In genomic region chr11:8713760-8714159, GRCh38 we compare ENCODE assay signal across 29 cellular contexts. TPM values are rescaled to one million over a fixed set of nuclear protein-coding genes. Genes with fewer than 3 reads are reported as not detected.
A peak's percentile ranks its signal among the peaks of the same experiment; 100 is the strongest.
DNase-seq lines count a peak whose midpoint lies in the region; ATAC-seq, FAIRE-seq and TF ChIP-seq lines count a peak whose summit lies in the region.
"Had no signal": no experiment of that assay in that cellular context is flagged by ENCODE, and none has a peak within 500 bp of the region (broad histone marks: within the 10 kb centered on the region; RNA-seq: fewer than 3 reads in every experiment).

No MANE protein-coding gene starts in this region.

- peak in 3 of 4 donors; percentile 31 to 52 (median 49) for ATAC-seq in right lobe of liver
- no peak for ATAC-seq in HG02610 (IDR thresholded peaks at IDR 0.05; ENCODE audit: unreplicated experiment)
- ATAC-seq: activated CD4-positive, CD25-positive, alpha-beta regulatory T cell treated with anti-CD3 and anti-CD28 coated beads, Interleukin-2, amount 50 U/mL, for 24 hours; foreskin keratinocyte; left colon; natural killer cell had no signal

- H3K9me3 ChIP-seq in HUES48 (ENCODE audit: control insufficient read depth, insufficient read depth, low read length) = no peaks in the 10 kb centered on the region
- H3K9me3 ChIP-seq in endothelial cell of umbilical vein (replicated peaks; ENCODE audit: control insufficient read depth, insufficient read depth, low read length) = no peaks in the 10 kb centered on the region
- no peaks in the 10 kb centered on the region for H3K9me3 ChIP-seq in right lobe of liver
- no peaks in the 10 kb centered on the region for H3K9me3 ChIP-seq in stomach
- H3K9me3 ChIP-seq: BLaER1, ovary, SK-N-SH, thoracic aorta had no signal

- H3K9me3 Mint-ChIP-seq in activated naive CD8-positive, alpha-beta T cell treated with anti-CD3 and anti-CD28 coated beads for 36 hours = no peaks in the 10 kb centered on the region
- H3K9me3 Mint-ChIP-seq: natural killer cell; T-helper 1 cell treated with Interleukin-12 subunit alpha and Interleukin-12 subunit beta and Interleukin-4 antibody, amounts not matched to agents 30 μg/mL and 1 μg/mL, for 36 hours had no signal

- no peak overlapping the region for H3K9ac ChIP-seq in HUES48 (ENCODE audit: low read depth, low read length)
- H3K9ac ChIP-seq in endothelial cell of umbilical vein (replicated peaks; ENCODE audit: extremely low read depth, insufficient read depth, low read length) = no peak overlapping the region
- H3K9ac ChIP-seq: BLaER1, SK-N-SH had no signal

- no peak overlapping the region for H3K27ac Mint-ChIP-seq in activated naive CD8-positive, alpha-beta T cell treated with anti-CD3 and anti-CD28 coated beads for 36 hours
- H3K27ac Mint-ChIP-seq: natural killer cell; T-helper 1 cell treated with Interleukin-12 subunit alpha and Interleukin-12 subunit beta and Interleukin-4 antibody, amounts not matched to agents 30 μg/mL and 1 μg/mL, for 36 hours had no signal

- no peak overlapping the region for H2AFZ ChIP-seq in endothelial cell of umbilical vein (ENCODE audit: low read depth, low read length)

- CTCF ChIA-PET in endothelial cell of umbilical vein (lab: Charles Lee) = interaction anchor here (1.8 kb wide), 1 partner anchor 25 kb away, joined by 5 read pairs; no protein-coding TSS in a partner anchor

- no peaks in the 10 kb centered on the region for H3K27me3 ChIP-seq in HUES48 (ENCODE audit: control insufficient read depth, insufficient read depth, low read length)
- H3K27me3 ChIP-seq in endothelial cell of umbilical vein (ENCODE audit: control insufficient read depth in 2 of 2, insufficient read depth in 2 of 2, low read length in 2 of 2) = no peaks in the 10 kb centered on the region
- no peaks in the 10 kb centered on the region for H3K27me3 ChIP-seq in right lobe of liver
- no peaks in the 10 kb centered on the region for H3K27me3 ChIP-seq in stomach
- H3K27me3 ChIP-seq: BLaER1, foreskin keratinocyte, ovary had no signal

- dilution Hi-C loops in endothelial cell of umbilical vein (cut with MboI; ENCODE audit: extremely low pct_ligation_motif_present, low sequenced_read_pairs) = no loop called here

- DNase-seq in endothelial cell of umbilical vein (ENCODE audit: low read depth, low spot score) = no peak
- DNase-seq in right lobe of liver = no peak
- no peak for DNase-seq in stomach
- no peak for DNase-seq in HCEC 1CT
- no peak for DNase-seq in stimulated activated CD4-positive, alpha-beta T cell treated with anti-CD3 and anti-CD28 coated beads, Interleukin-4, amount 100 ng/mL, for 24 hours
- DNase-seq in activated naive CD8-positive, alpha-beta T cell treated with anti-CD3 and anti-CD28 coated beads for 36 hours = no peak
- DNase-seq: activated CD4-positive, alpha-beta T cell treated with anti-CD3 and anti-CD28 coated beads, Interleukin-2, amount 50 U/mL, for 48 hours; activated naive CD4-positive, alpha-beta T cell treated with Interleukin-2 at 50 U/mL for 16 hours; DMS153; effector CD4-positive, alpha-beta T cell; erythroblast; foreskin keratinocyte; left colon; natural killer cell; NCI-H1417 treated with DMSO at 0.1 percent for 48 hours; NCI-H2107; NCI-H446; ovary; SK-N-SH; stimulated activated naive CD4-positive, alpha-beta T cell had no signal

- TF ChIP-seq EP300 in stomach (IDR thresholded peaks at IDR 0.05) = no peak

- H4K20me1 ChIP-seq in endothelial cell of umbilical vein (replicated peaks; ENCODE audit: control insufficient read depth, extremely low read depth, insufficient read depth, low read length) = no peaks in the 10 kb centered on the region
- H4K20me1 ChIP-seq: BLaER1 had no signal

- TF ChIP-seq CTCF in endothelial cell of umbilical vein (IDR thresholded peaks at IDR 0.05; ENCODE audit: extremely low read depth in 1 of 2, insufficient read depth in 1 of 2, low read depth in 1 of 2, low read length in 2 of 2) (no peak), right lobe of liver (IDR thresholded peaks at IDR 0.05) (no peak), stomach (IDR thresholded peaks at IDR 0.05) (no peak)

- BruUV-seq in endothelial cell of umbilical vein (replicated peaks; lab: Mats Ljungman, UMichigan) = no TSS peak

- H3K36me3 Mint-ChIP-seq in activated naive CD8-positive, alpha-beta T cell treated with anti-CD3 and anti-CD28 coated beads for 36 hours = no peaks in the 10 kb centered on the region
- H3K36me3 Mint-ChIP-seq: natural killer cell had no signal

- H3K4me1 Mint-ChIP-seq in activated naive CD8-positive, alpha-beta T cell treated with anti-CD3 and anti-CD28 coated beads for 36 hours = peaks cover 8% of the 10 kb centered on the region

- TF ChIP-seq POLR2A in endothelial cell of umbilical vein (IDR thresholded peaks at IDR 0.05; ENCODE audit: low read depth, low read length) = no peak
- TF ChIP-seq POLR2A in right lobe of liver (IDR thresholded peaks at IDR 0.05) = no peak
- TF ChIP-seq POLR2A in stomach (IDR thresholded peaks at IDR 0.05) = no peak

- H3K4me1 ChIP-seq in HUES48 (ENCODE audit: control insufficient read depth, insufficient read depth, low read length) (peaks cover 17% of the 10 kb centered on the region), endothelial cell of umbilical vein (ENCODE audit: control insufficient read depth, extremely low read depth, insufficient read depth, low read length) (peaks cover 45% of the 10 kb centered on the region), right lobe of liver (peaks cover 0 to 43% (median 22%) of the 10 kb centered on the region in 4 donors), stomach (peaks cover 43 to 73% (median 64%) of the 10 kb centered on the region in 4 donors)

- H3K36me3 ChIP-seq in HUES48 (ENCODE audit: control insufficient read depth, insufficient read depth, low read length) (peaks cover 5% of the 10 kb centered on the region; the same call in 1 of the 2 replicates), endothelial cell of umbilical vein (ENCODE audit: control insufficient read depth in 2 of 2, extremely low read depth in 1 of 2, insufficient read depth in 2 of 2, low read length in 2 of 2) (no peaks in the 10 kb centered on the region), right lobe of liver (peaks cover 0 to 12% (median 0%) of the 10 kb centered on the region in 4 donors), stomach (peaks cover 41 to 79% (median 73%) of the 10 kb centered on the region in 4 donors)
- H3K36me3 ChIP-seq: BLaER1, ovary had no signal

- peaks cover 4% of the 10 kb centered on the region for H3K27me3 Mint-ChIP-seq in activated naive CD8-positive, alpha-beta T cell treated with anti-CD3 and anti-CD28 coated beads for 36 hours

- no peaks in the 10 kb centered on the region for H3K9me1 ChIP-seq in endothelial cell of umbilical vein (replicated peaks; ENCODE audit: control insufficient read depth, extremely low read depth, insufficient read depth, low read length)

- intact Hi-C loops in endothelial cell of umbilical vein (cut with micrococcal nuclease) = loop anchor here (2.0 kb wide), 1 partner anchor 13 kb away; no protein-coding TSS in a partner anchor
- intact Hi-C loops in right lobe of liver (cut with DNase I) = no loop called here
- intact Hi-C loops in stomach (cut with DNase I; ENCODE audit: low total_unique reads) = loop anchor here (10.0 kb wide), 1 partner anchor 91 kb away; no protein-coding TSS in a partner anchor

- 10% methylated on average over 4 of the region's 5 CpGs for WGBS in right lobe of liver (ENCODE audit: insufficient coverage, low coverage, low lambda C conversion rate, missing lambda C conversion rate)
- 74 to 92% (median 90%) methylated on average over 5 of the region's 5 CpGs for WGBS in stomach, 5 donors

- no peak overlapping the region for H3K4me3 Mint-ChIP-seq in activated naive CD8-positive, alpha-beta T cell treated with anti-CD3 and anti-CD28 coated beads for 36 hours
- H3K4me3 Mint-ChIP-seq: natural killer cell; T-helper 1 cell treated with Interleukin-12 subunit alpha and Interleukin-12 subunit beta and Interleukin-4 antibody, amounts not matched to agents 30 μg/mL and 1 μg/mL, for 36 hours had no signal

- no peak for FAIRE-seq in endothelial cell of umbilical vein (lab: Jason Lieb, UNC)
- FAIRE-seq: bronchial epithelial cell, colon, H54 had no signal

- H3K4me2 ChIP-seq in endothelial cell of umbilical vein (ENCODE audit: insufficient read depth, low read length) = no peak overlapping the region
- H3K4me2 ChIP-seq: SK-N-SH had no signal

- H3K27ac ChIP-seq in HUES48 (ENCODE audit: low read depth, low read length) (peak overlapping the region; percentile 14), endothelial cell of umbilical vein (ENCODE audit: insufficient read depth, low read depth, low read length) (peak overlapping the region; percentile 7), right lobe of liver (peak overlapping the region in 2 of 3 donors; percentile 30 to 31), stomach (peak overlapping the region in 4 of 5 donors; percentile 88 to 94 (median 92))
- H3K27ac ChIP-seq: BLaER1, foreskin keratinocyte, ovary had no signal

- H3K79me2 ChIP-seq in endothelial cell of umbilical vein (ENCODE audit: control insufficient read depth, insufficient read depth, low read length) = no peaks in the 10 kb centered on the region

- H3K4me3 ChIP-seq in HUES48 (ENCODE audit: low read depth, low read length) (no peak overlapping the region), endothelial cell of umbilical vein (replicated peaks in 1 of 3; ENCODE audit: insufficient read depth in 1 of 3, low read depth in 1 of 3, low read length in 3 of 3) (no peak overlapping the region), right lobe of liver (no peak overlapping the region), stomach (no peak overlapping the region)
- H3K4me3 ChIP-seq: BLaER1, ovary, thoracic aorta had no signal

- POLR2A ChIA-PET in endothelial cell of umbilical vein (lab: Charles Lee) = no interaction called here

RNA-seq across cellular contexts. Expression of gene RPL27A, which starts 31.2 kb away (rescaled TPM):
- 952 and 1,303 TPM in 2 replicates for total RNA-seq in endothelial cell of umbilical vein
- 1,047 and 1,363 TPM in 2 replicates for polyA plus RNA-seq in endothelial cell of umbilical vein
- polyA plus RNA-seq in endothelial cell of umbilical vein (2011; cell fraction: cytosol; rRNA removed) = 1,329 and 1,448 TPM in 2 replicates
- 314 and 358 TPM in 2 replicates for polyA plus RNA-seq in endothelial cell of umbilical vein (2011; cell fraction: nucleus; rRNA removed)
- polyA plus RNA-seq in endothelial cell of umbilical vein (2012) = 1,567 and 2,454 TPM in 2 replicates
- polyA minus RNA-seq in endothelial cell of umbilical vein = 388 and 392 TPM in 2 replicates
- polyA minus RNA-seq in endothelial cell of umbilical vein (2011; cell fraction: cytosol; rRNA and poly(A)+ RNA removed) = 855 TPM
- 174 and 196 TPM in 2 replicates for polyA minus RNA-seq in endothelial cell of umbilical vein (2011; cell fraction: nucleus; rRNA and poly(A)+ RNA removed)
- total RNA-seq in right lobe of liver = 100 to 1,000 TPM; 187 to 394 (median 327) TPM
- total RNA-seq in stomach = 1,000 to 10,000 TPM in 1 of 5 donors, 100 to 1,000 TPM in 4; 138 to 1,118 (median 938) TPM
- polyA plus RNA-seq in stomach = 1,000 to 10,000 TPM; 3,539 to 4,507 (median 3,746) TPM
- total RNA-seq in activated naive CD8-positive, alpha-beta T cell treated with anti-CD3 and anti-CD28 coated beads for 36 hours = 1,000 to 10,000 TPM; 1,128 to 1,154 TPM

RNA-seq across cellular contexts. Expression of gene TRIM66, which starts 31.3 kb away (rescaled TPM):
- total RNA-seq in endothelial cell of umbilical vein (8.6 and 11.7 TPM in 2 replicates), right lobe of liver (10 to 100 TPM in 2 of 6 experiments, 1 to 10 TPM in 4; 4.0 to 16.4 (median 6.9) TPM), stomach (1 to 10 TPM; 2.3 to 8.7 (median 7.0) TPM)
- polyA plus RNA-seq in endothelial cell of umbilical vein (5.1 and 5.5 TPM in 2 replicates), stomach (1 to 10 TPM in 2 of 3 donors, under 1 TPM in 1; 0.76 to 1.9 (median 1.2) TPM)
- polyA plus RNA-seq in endothelial cell of umbilical vein (2011; cell fraction: cytosol; rRNA removed) = 2.4 and 3.2 TPM in 2 replicates
- 28.0 and 29.1 TPM in 2 replicates for polyA plus RNA-seq in endothelial cell of umbilical vein (2011; cell fraction: nucleus; rRNA removed)
- 4.6 and 5.0 TPM in 2 replicates for polyA plus RNA-seq in endothelial cell of umbilical vein (2012)
- polyA minus RNA-seq in endothelial cell of umbilical vein = 15.5 and 20.2 TPM in 2 replicates
- 3.9 TPM for polyA minus RNA-seq in endothelial cell of umbilical vein (2011; cell fraction: cytosol; rRNA and poly(A)+ RNA removed)
- polyA minus RNA-seq in endothelial cell of umbilical vein (2011; cell fraction: nucleus; rRNA and poly(A)+ RNA removed) = 16.5 and 30.4 TPM in 2 replicates
- 10 to 100 TPM; 22.2 to 23.0 TPM for total RNA-seq in activated naive CD8-positive, alpha-beta T cell treated with anti-CD3 and anti-CD28 coated beads for 36 hours

Comparison
In these comparisons a context has a peak if more than half of its experiments do, and no peak if none do; other contexts are left out.
1. H3K27ac ChIP-seq: peak in every context shown above with its lines; median percentile 92 in stomach; 30 in right lobe of liver; 14 in HUES48; 7 in endothelial cell of umbilical vein.
2. intact Hi-C loops: an anchor here in endothelial cell of umbilical vein (2.0 kb wide) and stomach (10.0 kb wide); none called in right lobe of liver.